1 cellular context compared by ENCODE assay signal in the genomic region with DNA sequence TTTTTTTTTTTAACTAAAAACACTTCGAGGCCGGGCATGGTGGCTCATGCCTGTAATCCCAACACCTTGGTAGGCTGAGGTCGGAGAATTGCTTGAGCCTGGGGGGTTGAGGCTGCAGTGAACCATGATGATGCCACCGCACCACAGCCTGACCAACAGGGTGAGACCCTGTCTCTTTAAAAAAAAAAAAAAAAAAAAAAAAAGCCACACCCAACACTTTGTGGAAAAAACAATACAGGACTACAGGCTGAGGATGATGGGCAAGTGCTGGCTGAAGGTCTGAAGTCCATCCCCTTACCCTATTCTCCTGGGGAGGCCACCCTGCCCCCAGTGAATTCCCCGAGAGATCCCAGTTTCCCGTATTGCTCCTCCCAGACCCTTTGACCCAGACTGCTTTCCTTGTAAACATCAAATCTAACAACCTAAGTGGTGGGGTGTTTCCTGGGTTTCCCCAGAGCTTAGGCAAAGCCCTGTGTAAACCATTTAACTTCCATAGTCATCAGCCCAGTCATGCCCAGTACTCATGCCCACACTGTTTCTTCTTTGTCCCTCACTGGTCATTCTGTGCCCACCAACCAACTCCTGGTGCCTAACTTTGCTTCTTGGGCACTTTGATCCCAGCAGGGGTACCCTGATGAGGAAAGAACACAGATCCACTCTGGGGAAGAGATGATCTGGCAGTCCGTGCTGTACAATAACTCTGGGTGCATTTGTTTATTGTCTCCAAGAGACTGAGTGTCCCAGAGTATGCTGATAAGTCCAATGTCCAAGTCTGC.
TF ChIP-seq lines count a peak whose summit lies in the region.

No MANE protein-coding gene starts in this region.

TF ChIP-seq in HepG2, 621 proteins besides CTCF, POLR2A, EP300 and RAD21 (continued from another document and continues in another):
- no peak for TF ChIP-seq ISX (CRISPR knock-in tag; conservative IDR thresholded peaks at IDR 0.05)
- TF ChIP-seq SNAI1 (CRISPR knock-in tag; IDR thresholded peaks at IDR 0.05; ENCODE audit: borderline replicate concordance): no peak
- TF ChIP-seq ZNF569 (CRISPR knock-in tag; IDR thresholded peaks at IDR 0.05; ENCODE audit: borderline replicate concordance): no peak
- no peak for TF ChIP-seq ZNF749 (CRISPR knock-in tag; IDR thresholded peaks at IDR 0.05; ENCODE audit: borderline replicate concordance)
- TF ChIP-seq CREBL2 (CRISPR knock-in tag; IDR thresholded peaks at IDR 0.05; ENCODE audit: borderline replicate concordance): no peak
- TF ChIP-seq GZF1 (CRISPR knock-in tag; IDR thresholded peaks at IDR 0.05): 0 out of 2 replicates have a peak, but pooled peaks have one; percentile 58
- 0 out of 2 replicates have a peak, but pooled peaks have one; percentile 37 for TF ChIP-seq JUN (CRISPR knock-in tag; IDR thresholded peaks at IDR 0.05)
- TF ChIP-seq SP140L (CRISPR knock-in tag; IDR thresholded peaks at IDR 0.05; ENCODE audit: borderline replicate concordance): no peak
- peak; percentile 96 for TF ChIP-seq SKIL (CRISPR knock-in tag; IDR thresholded peaks at IDR 0.05; ENCODE audit: borderline replicate concordance)
- peak; percentile 30; the same call in 1 of the 2 replicates for TF ChIP-seq CHD2 (IDR thresholded peaks at IDR 0.05; ENCODE audit: low read depth, low read length)
- peak; percentile 60 for TF ChIP-seq ZNF878 (CRISPR knock-in tag; IDR thresholded peaks at IDR 0.05)
- TF ChIP-seq RBAK (CRISPR knock-in tag; IDR thresholded peaks at IDR 0.05): no peak
- 0 out of 2 replicates have a peak, but pooled peaks have one; percentile 22 for TF ChIP-seq SATB2 (CRISPR knock-in tag; IDR thresholded peaks at IDR 0.05)
- peak; percentile 85 for TF ChIP-seq IRF2 (CRISPR knock-in tag; IDR thresholded peaks at IDR 0.05)
- TF ChIP-seq KAT8 (CRISPR knock-in tag; IDR thresholded peaks at IDR 0.05): peak; percentile 70; the same call in 1 of the 2 replicates
- peak; percentile 27; the same call in 1 of the 2 replicates for TF ChIP-seq ZNF430 (CRISPR knock-in tag; IDR thresholded peaks at IDR 0.05)
- no peak for TF ChIP-seq DMTF1 (CRISPR knock-in tag; IDR thresholded peaks at IDR 0.05)
- no peak for TF ChIP-seq MAFK (conservative IDR thresholded peaks at IDR 0.05 in 1 of 2, IDR thresholded peaks at IDR 0.05 in 1 of 2; ENCODE audit: low read length in 2 of 2)
- no peak for TF ChIP-seq SP1 (IDR thresholded peaks at IDR 0.05)
- no peak for TF ChIP-seq SP1 (CRISPR knock-in tag; IDR thresholded peaks at IDR 0.05)
- TF ChIP-seq MAZ (IDR thresholded peaks at IDR 0.05; ENCODE audit: borderline replicate concordance, low read depth, low read length): peak; percentile 46; the same call in 1 of the 2 replicates
- no peak for TF ChIP-seq MAZ (CRISPR knock-in tag; IDR thresholded peaks at IDR 0.05; ENCODE audit: low read depth)
- TF ChIP-seq, protein P1, sequence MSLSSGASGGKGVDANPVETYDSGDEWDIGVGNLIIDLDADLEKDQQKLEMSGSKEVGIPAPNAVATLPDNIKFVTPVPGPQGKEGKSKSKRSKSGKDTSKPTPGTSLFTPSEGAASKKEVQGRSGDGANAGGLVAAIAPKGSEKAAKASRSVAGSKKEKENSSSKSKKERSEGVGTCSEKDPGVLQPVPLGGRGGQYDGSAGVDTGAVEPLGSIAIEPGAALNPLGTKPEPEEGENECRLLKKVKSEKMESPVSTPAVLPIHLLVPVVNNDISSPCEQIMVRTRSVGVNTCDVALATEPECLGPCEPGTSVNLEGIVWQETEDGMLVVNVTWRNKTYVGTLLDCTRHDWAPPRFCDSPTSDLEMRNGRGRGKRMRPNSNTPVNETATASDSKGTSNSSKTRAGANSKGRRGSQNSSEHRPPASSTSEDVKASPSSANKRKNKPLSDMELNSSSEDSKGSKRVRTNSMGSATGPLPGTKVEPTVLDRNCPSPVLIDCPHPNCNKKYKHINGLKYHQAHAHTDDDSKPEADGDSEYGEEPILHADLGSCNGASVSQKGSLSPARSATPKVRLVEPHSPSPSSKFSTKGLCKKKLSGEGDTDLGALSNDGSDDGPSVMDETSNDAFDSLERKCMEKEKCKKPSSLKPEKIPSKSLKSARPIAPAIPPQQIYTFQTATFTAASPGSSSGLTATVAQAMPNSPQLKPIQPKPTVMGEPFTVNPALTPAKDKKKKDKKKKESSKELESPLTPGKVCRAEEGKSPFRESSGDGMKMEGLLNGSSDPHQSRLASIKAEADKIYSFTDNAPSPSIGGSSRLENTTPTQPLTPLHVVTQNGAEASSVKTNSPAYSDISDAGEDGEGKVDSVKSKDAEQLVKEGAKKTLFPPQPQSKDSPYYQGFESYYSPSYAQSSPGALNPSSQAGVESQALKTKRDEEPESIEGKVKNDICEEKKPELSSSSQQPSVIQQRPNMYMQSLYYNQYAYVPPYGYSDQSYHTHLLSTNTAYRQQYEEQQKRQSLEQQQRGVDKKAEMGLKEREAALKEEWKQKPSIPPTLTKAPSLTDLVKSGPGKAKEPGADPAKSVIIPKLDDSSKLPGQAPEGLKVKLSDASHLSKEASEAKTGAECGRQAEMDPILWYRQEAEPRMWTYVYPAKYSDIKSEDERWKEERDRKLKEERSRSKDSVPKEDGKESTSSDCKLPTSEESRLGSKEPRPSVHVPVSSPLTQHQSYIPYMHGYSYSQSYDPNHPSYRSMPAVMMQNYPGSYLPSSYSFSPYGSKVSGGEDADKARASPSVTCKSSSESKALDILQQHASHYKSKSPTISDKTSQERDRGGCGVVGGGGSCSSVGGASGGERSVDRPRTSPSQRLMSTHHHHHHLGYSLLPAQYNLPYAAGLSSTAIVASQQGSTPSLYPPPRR (CRISPR knock-in tag; IDR thresholded peaks at IDR 0.05; ENCODE audit: borderline replicate concordance): peak; percentile 93
- 0 out of 2 replicates have a peak, but pooled peaks have one; percentile 33 for TF ChIP-seq MYC (CRISPR knock-in tag; IDR thresholded peaks at IDR 0.05; ENCODE audit: borderline replicate concordance)
- peak; percentile 97 for TF ChIP-seq ZFP36L1 (CRISPR knock-in tag; IDR thresholded peaks at IDR 0.05)
- TF ChIP-seq, protein P2, sequence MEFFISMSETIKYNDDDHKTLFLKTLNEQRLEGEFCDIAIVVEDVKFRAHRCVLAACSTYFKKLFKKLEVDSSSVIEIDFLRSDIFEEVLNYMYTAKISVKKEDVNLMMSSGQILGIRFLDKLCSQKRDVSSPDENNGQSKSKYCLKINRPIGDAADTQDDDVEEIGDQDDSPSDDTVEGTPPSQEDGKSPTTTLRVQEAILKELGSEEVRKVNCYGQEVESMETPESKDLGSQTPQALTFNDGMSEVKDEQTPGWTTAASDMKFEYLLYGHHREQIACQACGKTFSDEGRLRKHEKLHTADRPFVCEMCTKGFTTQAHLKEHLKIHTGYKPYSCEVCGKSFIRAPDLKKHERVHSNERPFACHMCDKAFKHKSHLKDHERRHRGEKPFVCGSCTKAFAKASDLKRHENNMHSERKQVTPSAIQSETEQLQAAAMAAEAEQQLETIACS (CRISPR knock-in tag; IDR thresholded peaks at IDR 0.05): no peak
- no peak for TF ChIP-seq ZNF672 (CRISPR knock-in tag; IDR thresholded peaks at IDR 0.05)
- TF ChIP-seq ZBTB26 (CRISPR knock-in tag; IDR thresholded peaks at IDR 0.05; ENCODE audit: borderline replicate concordance): peak; percentile 59; the same call in 1 of the 2 replicates
- TF ChIP-seq ZKSCAN1 (IDR thresholded peaks at IDR 0.05; ENCODE audit: low read length): no peak
- peak; percentile 96 for TF ChIP-seq SP5 (CRISPR knock-in tag; IDR thresholded peaks at IDR 0.05; ENCODE audit: borderline replicate concordance, low read depth)
- TF ChIP-seq ZFP90 (CRISPR knock-in tag; IDR thresholded peaks at IDR 0.05; ENCODE audit: borderline replicate concordance): 0 out of 2 replicates have a peak, but pooled peaks have one; percentile 38
- TF ChIP-seq ZNF350 (CRISPR knock-in tag; IDR thresholded peaks at IDR 0.05; ENCODE audit: borderline replicate concordance, low read depth): peak; percentile 21; the same call in 1 of the 2 replicates
- TF ChIP-seq, protein P3, sequence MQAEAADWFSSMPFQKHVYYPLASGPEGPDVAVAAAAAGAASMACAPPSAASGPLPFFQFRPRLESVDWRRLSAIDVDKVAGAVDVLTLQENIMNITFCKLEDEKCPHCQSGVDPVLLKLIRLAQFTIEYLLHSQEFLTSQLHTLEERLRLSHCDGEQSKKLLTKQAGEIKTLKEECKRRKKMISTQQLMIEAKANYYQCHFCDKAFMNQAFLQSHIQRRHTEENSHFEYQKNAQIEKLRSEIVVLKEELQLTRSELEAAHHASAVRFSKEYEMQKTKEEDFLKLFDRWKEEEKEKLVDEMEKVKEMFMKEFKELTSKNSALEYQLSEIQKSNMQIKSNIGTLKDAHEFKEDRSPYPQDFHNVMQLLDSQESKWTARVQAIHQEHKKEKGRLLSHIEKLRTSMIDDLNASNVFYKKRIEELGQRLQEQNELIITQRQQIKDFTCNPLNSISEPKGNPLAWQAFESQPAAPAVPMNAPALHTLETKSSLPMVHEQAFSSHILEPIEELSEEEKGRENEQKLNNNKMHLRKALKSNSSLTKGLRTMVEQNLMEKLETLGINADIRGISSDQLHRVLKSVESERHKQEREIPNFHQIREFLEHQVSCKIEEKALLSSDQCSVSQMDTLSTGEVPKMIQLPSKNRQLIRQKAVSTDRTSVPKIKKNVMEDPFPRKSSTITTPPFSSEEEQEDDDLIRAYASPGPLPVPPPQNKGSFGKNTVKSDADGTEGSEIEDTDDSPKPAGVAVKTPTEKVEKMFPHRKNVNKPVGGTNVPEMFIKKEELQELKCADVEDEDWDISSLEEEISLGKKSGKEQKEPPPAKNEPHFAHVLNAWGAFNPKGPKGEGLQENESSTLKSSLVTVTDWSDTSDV (CRISPR knock-in tag; IDR thresholded peaks at IDR 0.05): no peak
- TF ChIP-seq, protein P4, sequence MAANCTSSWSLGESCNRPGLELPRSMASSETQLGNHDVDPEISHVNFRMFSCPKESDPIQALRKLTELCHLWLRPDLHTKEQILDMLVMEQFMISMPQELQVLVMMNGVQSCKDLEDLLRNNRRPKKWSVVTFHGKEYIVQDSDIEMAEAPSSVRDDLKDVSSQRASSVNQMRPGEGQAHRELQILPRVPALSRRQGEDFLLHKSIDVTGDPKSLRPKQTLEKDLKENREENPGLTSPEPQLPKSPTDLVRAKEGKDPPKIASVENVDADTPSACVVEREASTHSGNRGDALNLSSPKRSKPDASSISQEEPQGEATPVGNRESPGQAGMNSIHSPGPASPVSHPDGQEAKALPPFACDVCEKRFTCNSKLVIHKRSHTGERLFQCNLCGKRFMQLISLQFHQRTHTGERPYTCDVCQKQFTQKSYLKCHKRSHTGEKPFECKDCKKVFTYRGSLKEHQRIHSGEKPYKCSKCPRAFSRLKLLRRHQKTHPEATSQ (CRISPR knock-in tag; IDR thresholded peaks at IDR 0.05; ENCODE audit: borderline replicate concordance): no peak
- TF ChIP-seq KLF12 (CRISPR knock-in tag; IDR thresholded peaks at IDR 0.05; ENCODE audit: borderline replicate concordance): no peak; the same call in 1 of the 2 replicates
- no peak for TF ChIP-seq TAF15 (IDR thresholded peaks at IDR 0.05; ENCODE audit: low read depth, low read length, poor library complexity, severe bottlenecking)
- no peak for TF ChIP-seq ZNF253 (CRISPR knock-in tag; IDR thresholded peaks at IDR 0.05; ENCODE audit: borderline replicate concordance)
- peak; percentile 50 for TF ChIP-seq KDM2A (CRISPR knock-in tag; IDR thresholded peaks at IDR 0.05; ENCODE audit: borderline replicate concordance, low read depth)
